ENCODE assay signal across 1 cellular context in genomic region chr15:66614456-66615174, GRCh38.
TF ChIP-seq lines count a peak whose summit lies in the region.

No MANE protein-coding gene starts in this region.

TF ChIP-seq in HepG2, 621 proteins besides CTCF, POLR2A, EP300 and RAD21 (continued from another document):
- no peak for TF ChIP-seq ZNF574 (CRISPR knock-in tag; IDR thresholded peaks at IDR 0.05)
- peak; percentile 49; the same call in 1 of the 2 replicates for TF ChIP-seq ZNF629 (CRISPR knock-in tag; conservative IDR thresholded peaks at IDR 0.05)
- no peak for TF ChIP-seq PAXIP1 (CRISPR knock-in tag; conservative IDR thresholded peaks at IDR 0.05)
- no peak for TF ChIP-seq ZNF83 (CRISPR knock-in tag; IDR thresholded peaks at IDR 0.05; ENCODE audit: borderline replicate concordance)
- no peak for TF ChIP-seq ZMYM4 (CRISPR knock-in tag; IDR thresholded peaks at IDR 0.05)
- TF ChIP-seq PAF1 (CRISPR knock-in tag; IDR thresholded peaks at IDR 0.05), result no peak
